21 cellular contexts compared by ENCODE assay signal in genomic region chr1:231329483-231329882, GRCh38. TPM values are rescaled to one million over a fixed set of nuclear protein-coding genes. Genes with fewer than 3 reads are reported as not detected.
A peak's percentile ranks its signal among the peaks of the same experiment; 100 is the strongest.
DNase-seq lines count a peak whose midpoint lies in the region; ATAC-seq, FAIRE-seq and TF ChIP-seq lines count a peak whose summit lies in the region.
"Had no signal": no experiment of that assay in that cellular context is flagged by ENCODE, and none has a peak within 500 bp of the region (broad histone marks: within the 10 kb centered on the region; RNA-seq: fewer than 3 reads in every experiment).

No MANE protein-coding gene starts in this region.

- ATAC-seq in HG02759 (IDR thresholded peaks at IDR 0.05; ENCODE audit: unreplicated experiment) (peak; percentile 35), HG03565 (IDR thresholded peaks at IDR 0.05; ENCODE audit: unreplicated experiment) (no peak), HG02973 (IDR thresholded peaks at IDR 0.05; ENCODE audit: unreplicated experiment) (no peak)
- ATAC-seq: A549 had no signal

- no peak overlapping the region for H2AFZ ChIP-seq in OCI-LY3 (ENCODE audit: low read depth, low read length)
- H2AFZ ChIP-seq: GM23248 had no signal

- H3K36me3 ChIP-seq in OCI-LY3 (replicated peaks; ENCODE audit: low read depth, low read length) (peaks cover 1% of the 10 kb centered on the region), testis (ENCODE audit: low read depth, missing control alignments) (no peaks in the 10 kb centered on the region)

- H3K9me3 ChIP-seq in OCI-LY3 (ENCODE audit: insufficient read depth, low read length) (no peaks in the 10 kb centered on the region), testis (no peaks in the 10 kb centered on the region)
- H3K9me3 ChIP-seq: A549 had no signal

- no peak for DNase-seq in GM18507 (ENCODE audit: extremely low spot score, insufficient read length, low read depth)
- DNase-seq in NCI-H510A treated with DMSO at 0.1 percent for 48 hours (lab: John Stamatoyannopoulos, UW): no peak
- no peak for DNase-seq in testis
- DNase-seq: 8988T; ACHN; C1 segment of cervical spinal cord; Calu3; CD4-positive, alpha-beta memory T cell; COR-L47; DMS53; DMS79 treated with DMSO at 0.1 percent for 48 hours; GF-D8; GM23248; H7; HCEC 1CT had no signal

- WGBS in testis, 2 donors: 74 to 78% methylated on average over 7 of the region's 7 CpGs

- H3K27me3 ChIP-seq in OCI-LY3 (ENCODE audit: low read depth, low read length): no peaks in the 10 kb centered on the region
- no peaks in the 10 kb centered on the region for H3K27me3 ChIP-seq in testis

- peak; percentile 33 for FAIRE-seq in GM18507 (lab: Jason Lieb, UNC)
- FAIRE-seq: A549, H1 had no signal

- H4K20me1 ChIP-seq in OCI-LY3 (ENCODE audit: insufficient read depth, low read length): no peaks in the 10 kb centered on the region

- peaks cover 19% of the 10 kb centered on the region for H3K79me2 ChIP-seq in OCI-LY3 (ENCODE audit: low read length)

- TF ChIP-seq CTCF in OCI-LY3 (IDR thresholded peaks at IDR 0.05; ENCODE audit: low read depth, low read length) (no peak), testis (IDR thresholded peaks at IDR 0.05) (no peak)

- no peak for TF ChIP-seq POLR2A in testis (IDR thresholded peaks at IDR 0.05)

- peak overlapping the region; percentile 5; the same call in 1 of the 2 replicates for H3K4me2 ChIP-seq in OCI-LY3 (ENCODE audit: low read length)
- H3K4me2 ChIP-seq: A549 had no signal

- intact Hi-C loops in testis (cut with DNase I; ENCODE audit: low total_unique reads): no loop called here

- peaks cover 17% of the 10 kb centered on the region for H3K4me1 ChIP-seq in OCI-LY3 (ENCODE audit: low read length)
- peaks cover 5% of the 10 kb centered on the region for H3K4me1 ChIP-seq in testis

- no peak overlapping the region for H3K4me3 ChIP-seq in OCI-LY3 (ENCODE audit: low read length)
- H3K4me3 ChIP-seq in testis: no peak overlapping the region
- H3K4me3 ChIP-seq: A549, GM23248 had no signal

- no peak overlapping the region for H3K27ac ChIP-seq in OCI-LY3 (ENCODE audit: low read length)
- no peak overlapping the region for H3K27ac ChIP-seq in testis
- H3K27ac ChIP-seq: A549, GM23248 had no signal

- H3K9ac ChIP-seq in OCI-LY3 (ENCODE audit: low read length): no peak overlapping the region
- H3K9ac ChIP-seq: GM23248 had no signal

RNA-seq across cellular contexts. Expression of gene EXOC8, which starts 8.2 kb away (rescaled TPM):
- total RNA-seq in testis: 10 to 100 TPM; 13.9 to 14.7 TPM
- polyA plus RNA-seq in testis (ENCODE audit: insufficient read depth, low read depth, low replicate concordance): 9.3 TPM

RNA-seq across cellular contexts. Expression of gene SPRTN, which starts 8.6 kb away (rescaled TPM):
- total RNA-seq in testis: 10 to 100 TPM; 26.4 to 34.9 TPM
- polyA plus RNA-seq in testis (ENCODE audit: insufficient read depth, low read depth, low replicate concordance): 30.2 TPM
